ENCODE assay signal across 12 cellular contexts in the genomic region with DNA sequence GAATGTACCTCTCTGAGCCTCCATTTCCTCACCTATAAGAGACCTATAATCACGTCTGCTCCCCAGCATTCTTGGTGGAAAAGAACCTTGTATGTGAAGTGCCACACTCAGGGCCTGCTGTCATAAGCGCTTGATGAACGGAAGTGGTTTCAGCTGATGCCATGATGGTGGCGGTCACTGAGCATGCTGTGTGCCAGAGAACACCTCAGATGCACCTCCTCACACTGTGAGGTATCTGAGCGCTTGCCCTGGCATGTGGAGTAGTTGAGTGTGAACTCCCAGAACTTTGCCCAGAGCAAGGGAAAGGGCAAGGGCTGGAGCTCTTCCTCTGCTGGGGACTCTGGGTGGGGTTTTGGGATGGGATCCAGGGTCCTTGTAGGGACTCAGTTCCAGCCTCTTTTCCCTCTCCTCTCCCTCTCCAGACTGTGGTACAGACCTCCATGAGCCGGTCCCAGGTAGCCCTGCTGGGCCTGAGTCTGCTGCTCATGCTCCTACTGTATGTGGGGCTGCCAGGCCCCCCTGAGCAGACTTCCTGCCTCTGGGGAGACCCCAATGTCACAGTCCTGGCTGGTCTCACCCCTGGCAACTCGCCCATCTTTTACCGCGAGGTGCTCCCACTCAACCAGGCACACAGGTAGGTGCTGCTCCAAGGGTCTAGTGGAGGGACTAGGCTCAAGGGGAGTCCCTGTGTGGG. TPM values are rescaled to one million over a fixed set of nuclear protein-coding genes. Genes with fewer than 3 reads are reported as not detected.
DNase-seq lines count a peak whose midpoint lies in the region; ATAC-seq and TF ChIP-seq lines count a peak whose summit lies in the region.
"Had no signal": no experiment of that assay in that cellular context is flagged by ENCODE, and none has a peak within 500 bp of the region (broad histone marks: within the 10 kb centered on the region; RNA-seq: fewer than 3 reads in every experiment).

No MANE protein-coding gene starts in this region.

- CTCF ChIA-PET in CD8-positive, alpha-beta T cell (lab: Charles Lee) = interaction anchor here (0.7 to 2.1 kb wide), 3 partner anchors 9 to 20 kb away, joined by 3 to 4 read pairs (median 3); partner anchors contain the start of gene RPL29
- CTCF ChIA-PET in naive thymus-derived CD4-positive, alpha-beta T cell (lab: Charles Lee) = interaction anchor here (1.4 kb wide), 1 partner anchor 36 kb away, joined by 3 read pairs; the partner anchor contains the start of genes PARP3 and RRP9

- H3K27ac ChIP-seq in CD8-positive, alpha-beta T cell (ENCODE audit: low read depth, low read length) = no peak overlapping the region
- H3K27ac ChIP-seq in RWPE2 (ENCODE audit: poor library complexity, severe bottlenecking) = peak overlapping the region; percentile 21
- peak overlapping the region; percentile 38 for H3K27ac ChIP-seq in naive thymus-derived CD4-positive, alpha-beta T cell (ENCODE audit: low read depth, low read length)
- H3K27ac ChIP-seq: HL-60 had no signal

- H3K9me3 Mint-ChIP-seq in CD8-positive, alpha-beta T cell = no peaks in the 10 kb centered on the region
- no peaks in the 10 kb centered on the region for H3K9me3 Mint-ChIP-seq in brain
- no peaks in the 10 kb centered on the region for H3K9me3 Mint-ChIP-seq in naive thymus-derived CD4-positive, alpha-beta T cell

- no peaks in the 10 kb centered on the region for H3K27me3 Mint-ChIP-seq in CD8-positive, alpha-beta T cell (ENCODE audit: low read depth)
- H3K27me3 Mint-ChIP-seq in brain = peaks cover 8% of the 10 kb centered on the region
- no peaks in the 10 kb centered on the region for H3K27me3 Mint-ChIP-seq in naive thymus-derived CD4-positive, alpha-beta T cell

- no peaks in the 10 kb centered on the region for H3K27me3 ChIP-seq in CD8-positive, alpha-beta T cell (ENCODE audit: insufficient read depth, low read length)
- H3K27me3 ChIP-seq in RWPE2 (ENCODE audit: insufficient read depth, poor library complexity, severe bottlenecking) = no peaks in the 10 kb centered on the region
- no peaks in the 10 kb centered on the region for H3K27me3 ChIP-seq in naive thymus-derived CD4-positive, alpha-beta T cell (ENCODE audit: control insufficient read depth in 2 of 2, insufficient read depth in 2 of 2, low read length in 2 of 2)
- H3K27me3 ChIP-seq: gastrocnemius medialis had no signal

- ATAC-seq in CD8-positive, alpha-beta T cell = peak; percentile 35
- ATAC-seq in RWPE2 (ENCODE audit: low read depth) (0 out of 3 replicates have a peak, but pooled peaks have one; percentile 6), GM18861 (IDR thresholded peaks at IDR 0.05; ENCODE audit: unreplicated experiment) (no peak)
- ATAC-seq in naive thymus-derived CD4-positive, alpha-beta T cell = peak; percentile 33
- ATAC-seq: gastrocnemius medialis, right cardiac atrium had no signal

- TF ChIP-seq CTCF in CD8-positive, alpha-beta T cell (IDR thresholded peaks at IDR 0.05) = no peak
- TF ChIP-seq CTCF in RWPE2 (IDR thresholded peaks at IDR 0.05; ENCODE audit: poor library complexity, severe bottlenecking) (no peak), brain (conservative IDR thresholded peaks at IDR 0.05) (no peak)

- H3K27ac Mint-ChIP-seq in CD8-positive, alpha-beta T cell = peak overlapping the region; percentile 66
- H3K27ac Mint-ChIP-seq in brain = peak overlapping the region in 4 of 5 experiments; percentile 32 to 97 (median 76)
- peak overlapping the region; percentile 50 to 90 (median 80) for H3K27ac Mint-ChIP-seq in naive thymus-derived CD4-positive, alpha-beta T cell

- peaks cover 36% of the 10 kb centered on the region for H3K4me1 Mint-ChIP-seq in CD8-positive, alpha-beta T cell (ENCODE audit: low read depth)
- peaks cover 51% of the 10 kb centered on the region for H3K4me1 Mint-ChIP-seq in brain
- peaks cover 35 to 51% (median 39%) of the 10 kb centered on the region in 7 donors for H3K4me1 Mint-ChIP-seq in naive thymus-derived CD4-positive, alpha-beta T cell

- DNase-seq in CD8-positive, alpha-beta T cell = peak in 3 of 7 experiments; percentile 34 to 65 (median 42)
- no peak for DNase-seq in RWPE2 (ENCODE audit: low spot score)
- peak in 7 of 9 donors; percentile 32 to 62 (median 45) for DNase-seq in naive thymus-derived CD4-positive, alpha-beta T cell
- no peak for DNase-seq in NCI-H1417 treated with DMSO at 0.1 percent for 48 hours (lab: John Stamatoyannopoulos, UW)
- no peak for DNase-seq in SW480 (ENCODE audit: low spot score)
- DNase-seq in CD1c-positive myeloid dendritic cell (ENCODE audit: extremely low spot score) = no peak
- DNase-seq: amygdala, gastrocnemius medialis, right cardiac atrium had no signal

- peaks cover 39% of the 10 kb centered on the region for H3K4me1 ChIP-seq in CD8-positive, alpha-beta T cell (ENCODE audit: insufficient read depth, low read length)
- peaks cover 16% of the 10 kb centered on the region for H3K4me1 ChIP-seq in RWPE2 (ENCODE audit: insufficient read depth, poor library complexity, severe bottlenecking)
- peaks cover 16 to 28% of the 10 kb centered on the region in 2 donors for H3K4me1 ChIP-seq in naive thymus-derived CD4-positive, alpha-beta T cell (ENCODE audit: control insufficient read depth in 2 of 2, insufficient read depth in 2 of 2, low read length in 2 of 2)

- no peak overlapping the region for H3K4me3 ChIP-seq in CD8-positive, alpha-beta T cell (ENCODE audit: low read depth, low read length)
- H3K4me3 ChIP-seq in RWPE2 (ENCODE audit: severe bottlenecking) = no peak overlapping the region
- H3K4me3 ChIP-seq in naive thymus-derived CD4-positive, alpha-beta T cell (ENCODE audit: low read length) = no peak overlapping the region
- H3K4me3 ChIP-seq: gastrocnemius medialis had no signal

- peaks cover 14% of the 10 kb centered on the region for H3K36me3 Mint-ChIP-seq in CD8-positive, alpha-beta T cell
- no peaks in the 10 kb centered on the region for H3K36me3 Mint-ChIP-seq in brain
- H3K36me3 Mint-ChIP-seq in naive thymus-derived CD4-positive, alpha-beta T cell = peaks cover 0 to 4% (median 0%) of the 10 kb centered on the region in 5 donors

- POLR2A ChIA-PET in CD8-positive, alpha-beta T cell (lab: Charles Lee) = interaction anchor here (0.8 to 2.9 kb wide), 2 partner anchors 15 to 18 kb away, joined by 4 to 12 read pairs; partner anchors contain the start of gene RPL29
- POLR2A ChIA-PET in naive thymus-derived CD4-positive, alpha-beta T cell (lab: Charles Lee) = interaction anchor here (1.1 to 1.5 kb wide), 2 partner anchors 18 to 35 kb away, joined by 3 to 4 read pairs; no protein-coding TSS in a partner anchor

- intact Hi-C loops in CD8-positive, alpha-beta T cell (cut with DNase I, micrococcal nuclease) = loop anchor here in 1 of 2 experiments (10.0 kb wide), 2 partner anchors 293 to 557 kb away; partner anchors contain the start of genes NT5DC2 and UQCC5
- intact Hi-C loops in naive thymus-derived CD4-positive, alpha-beta T cell (cut with micrococcal nuclease) = loop anchor here in 1 of 2 donors (5.0 kb wide), 1 partner anchor 220 kb away; the partner anchor contains the start of gene ALAS1

- no peaks in the 10 kb centered on the region for H3K36me3 ChIP-seq in CD8-positive, alpha-beta T cell (ENCODE audit: insufficient read depth, low read length)
- no peaks in the 10 kb centered on the region for H3K36me3 ChIP-seq in RWPE2 (ENCODE audit: low read depth)
- H3K36me3 ChIP-seq in naive thymus-derived CD4-positive, alpha-beta T cell (ENCODE audit: control insufficient read depth in 2 of 3, insufficient read depth in 3 of 3, low read length in 3 of 3) = peaks cover 0 to 9% (median 0%) of the 10 kb centered on the region in 3 experiments
- H3K36me3 ChIP-seq: gastrocnemius medialis had no signal

- H3K4me3 Mint-ChIP-seq in CD8-positive, alpha-beta T cell = peak overlapping the region; percentile 51
- H3K4me3 Mint-ChIP-seq in brain = peak overlapping the region in 4 of 5 experiments; percentile 39 to 86 (median 67)
- H3K4me3 Mint-ChIP-seq in naive thymus-derived CD4-positive, alpha-beta T cell = peak overlapping the region; percentile 35 to 87 (median 72)

- H3K9me3 ChIP-seq in CD8-positive, alpha-beta T cell (ENCODE audit: low read length) = no peaks in the 10 kb centered on the region
- H3K9me3 ChIP-seq in RWPE2 (ENCODE audit: severe bottlenecking) = no peaks in the 10 kb centered on the region
- no peaks in the 10 kb centered on the region for H3K9me3 ChIP-seq in naive thymus-derived CD4-positive, alpha-beta T cell (ENCODE audit: control insufficient read depth in 2 of 3, low read length in 3 of 3)
- H3K9me3 ChIP-seq: gastrocnemius medialis had no signal

RNA-seq across cellular contexts. Expression of gene ABHD14A, which starts 2.7 kb away (rescaled TPM):
- 1 to 10 TPM; 6.8 to 6.9 TPM for total RNA-seq in CD8-positive, alpha-beta T cell
- polyA plus RNA-seq in brain (ENCODE audit: insufficient read depth, low read depth, low replicate concordance) = 70.3 TPM
- total RNA-seq in naive thymus-derived CD4-positive, alpha-beta T cell = 10 to 100 TPM in 4 of 5 experiments, 1 to 10 TPM in 1; 9.9 to 23.7 (median 14.7) TPM
- 10 to 100 TPM; 76.3 to 96.9 TPM for polyA plus RNA-seq in naive thymus-derived CD4-positive, alpha-beta T cell

RNA-seq across cellular contexts. Expression of gene ABHD14B, which starts 3.7 kb away (rescaled TPM):
- total RNA-seq in CD8-positive, alpha-beta T cell = 10 to 100 TPM; 44.3 to 44.4 TPM
- polyA plus RNA-seq in brain (ENCODE audit: insufficient read depth, low read depth, low replicate concordance) = 39.3 TPM
- total RNA-seq in naive thymus-derived CD4-positive, alpha-beta T cell = 10 to 100 TPM; 25.0 to 80.8 (median 54.5) TPM
- 10 to 100 TPM; 88.1 to 91.5 TPM for polyA plus RNA-seq in naive thymus-derived CD4-positive, alpha-beta T cell

RNA-seq across cellular contexts. Expression of gene ACY1, which starts 5.7 kb away (rescaled TPM):
- total RNA-seq in CD8-positive, alpha-beta T cell = 1 to 10 TPM; 3.8 to 4.0 TPM
- 11.5 TPM for polyA plus RNA-seq in brain (ENCODE audit: insufficient read depth, low read depth, low replicate concordance)
- 10 to 100 TPM in 4 of 5 experiments, 1 to 10 TPM in 1; 7.8 to 28.3 (median 12.0) TPM for total RNA-seq in naive thymus-derived CD4-positive, alpha-beta T cell
- polyA plus RNA-seq in naive thymus-derived CD4-positive, alpha-beta T cell = 10 to 100 TPM; 12.4 to 13.3 TPM

RNA-seq across cellular contexts. Expression of gene PCBP4, which starts 10.3 kb away (rescaled TPM):
- total RNA-seq in CD8-positive, alpha-beta T cell = 10 to 100 TPM in 1 of 2 experiments, 1 to 10 TPM in 1; 9.8 to 14.7 TPM
- 151 TPM for polyA plus RNA-seq in brain (ENCODE audit: insufficient read depth, low read depth, low replicate concordance)
- 10 to 100 TPM; 12.1 to 21.1 (median 15.0) TPM for total RNA-seq in naive thymus-derived CD4-positive, alpha-beta T cell
- polyA plus RNA-seq in naive thymus-derived CD4-positive, alpha-beta T cell = 10 to 100 TPM in 1 of 2 donors, 1 to 10 TPM in 1; 8.0 to 10.8 TPM

RNA-seq across cellular contexts. Expression of gene RPL29, which starts 18.1 kb away (rescaled TPM):
- 1,000 to 10,000 TPM; 1,694 to 1,736 TPM for total RNA-seq in CD8-positive, alpha-beta T cell
- polyA plus RNA-seq in brain (ENCODE audit: insufficient read depth, low read depth, low replicate concordance) = 1,543 TPM
- total RNA-seq in naive thymus-derived CD4-positive, alpha-beta T cell = 1,000 to 10,000 TPM; 1,152 to 1,744 (median 1,537) TPM
- 1,000 to 10,000 TPM; 1,720 to 2,133 TPM for polyA plus RNA-seq in naive thymus-derived CD4-positive, alpha-beta T cell

Comparison
In these comparisons a context has a peak if more than half of its experiments do, and no peak if none do; other contexts are left out.
1. DNase-seq: peak in naive thymus-derived CD4-positive, alpha-beta T cell (7 of 9); none in RWPE2 (single experiment), NCI-H1417 treated with DMSO at 0.1 percent for 48 hours (single experiment), SW480 (single experiment) and CD1c-positive myeloid dendritic cell (single experiment).
2. Peak in every context shown above with its lines, with median percentiles within 50 percentile points of each other: H3K27ac Mint-ChIP-seq and H3K4me3 Mint-ChIP-seq.